ENCODE assay signal across 8 cellular contexts in genomic region chr1:235075121-235075954, GRCh38. TPM values are rescaled to one million over a fixed set of nuclear protein-coding genes. Genes with fewer than 3 reads are reported as not detected.
DNase-seq lines count a peak whose midpoint lies in the region; ATAC-seq and TF ChIP-seq lines count a peak whose summit lies in the region.

No MANE protein-coding gene starts in this region.

- DNase-seq in NCI-H2029 treated with DMSO at 0.1 percent for 48 hours (lab: John Stamatoyannopoulos, UW) (peak; percentile 52), foreskin fibroblast (peak; percentile 90 to 92), pons (ENCODE audit: low spot score) (peak; percentile 64), upper lobe of left lung (peak in 1 of 2 donors; percentile 85), HPDE6-E6E7 (ENCODE audit: extremely low spot score) (no peak)
- DNase-seq in activated T-cell treated with anti-CD3 and anti-CD28 coated beads, Interleukin-2, amount 50 U/mL, for 1 hour, result peak; percentile 58

- CTCF ChIA-PET in HEK293 (lab: Yijun Ruan, JAX), result interaction anchor here (1.1 to 3.0 kb wide), 2 partner anchors 9 to 116 kb away, joined by 3 to 10 read pairs; no protein-coding TSS in a partner anchor

- 28 to 32% methylated on average over 26 of the region's 26 CpGs for WGBS in upper lobe of left lung, 2 donors

- peaks cover 12% of the 10 kb centered on the region for H3K4me1 ChIP-seq in HEK293 (ENCODE audit: control insufficient read depth, insufficient read depth, low read length)
- H3K4me1 ChIP-seq in upper lobe of left lung, result peaks cover 56 to 81% (median 68%) of the 10 kb centered on the region in 4 donors

- H3K27ac ChIP-seq in HEK293 (ENCODE audit: extremely low read depth, low read depth, low read length) (peak overlapping the region; percentile 40; the same call in 1 of the 2 replicates), upper lobe of left lung (peak overlapping the region; percentile 92 to 94 (median 94))

- no peak overlapping the region for H3K4me3 ChIP-seq in HEK293 (ENCODE audit: low read depth, low read length)
- H3K4me3 ChIP-seq in foreskin fibroblast (ENCODE audit: low read depth in 1 of 2, low read length in 2 of 2), result peak overlapping the region; percentile 23 to 36
- H3K4me3 ChIP-seq in upper lobe of left lung, result peak overlapping the region in 2 of 4 donors; percentile 3 to 9

- peak; percentile 71 to 88 for ATAC-seq in upper lobe of left lung (ENCODE audit: low FRiP score in 2 of 2)

- peak; percentile 29 for TF ChIP-seq POLR2A in GM15510 (IDR thresholded peaks at IDR 0.05; ENCODE audit: borderline replicate concordance, extremely low read depth, insufficient read length)
- peak in 2 of 4 donors; percentile 38 to 64 for TF ChIP-seq POLR2A in upper lobe of left lung (IDR thresholded peaks at IDR 0.05)

- POLR2A ChIA-PET in HEK293 (lab: Yijun Ruan, JAX), result interaction anchor here (1.1 to 1.3 kb wide), 3 partner anchors 9 to 464 kb away, joined by 3 read pairs; no protein-coding TSS in a partner anchor

- TF ChIP-seq CTCF in HEK293 (tag by site-specific recombination; IDR thresholded peaks at IDR 0.05), result no peak
- no peak for TF ChIP-seq CTCF in foreskin fibroblast (IDR thresholded peaks at IDR 0.05; ENCODE audit: low read depth, low read length)
- TF ChIP-seq CTCF in upper lobe of left lung (IDR thresholded peaks at IDR 0.05), result no peak

- peak; percentile 47 to 84 (median 76) for TF ChIP-seq EP300 in upper lobe of left lung (IDR thresholded peaks at IDR 0.05)

- H3K27me3 ChIP-seq in upper lobe of left lung, result no peaks in the 10 kb centered on the region

- no peaks in the 10 kb centered on the region for H3K36me3 ChIP-seq in HEK293 (ENCODE audit: control insufficient read depth in 2 of 2, insufficient read depth in 1 of 2, low read length in 2 of 2)
- H3K36me3 ChIP-seq in upper lobe of left lung, result no peaks in the 10 kb centered on the region

- H3K9me3 ChIP-seq in HEK293 (ENCODE audit: control insufficient read depth, insufficient read depth, low read depth, low read length) (no peaks in the 10 kb centered on the region), upper lobe of left lung (no peaks in the 10 kb centered on the region)

TF ChIP-seq in HEK293, 187 proteins besides CTCF, POLR2A, EP300 and RAD21 (continues in another document):
- TF ChIP-seq ZNF175 (tag by site-specific recombination; IDR thresholded peaks at IDR 0.05), result no peak
- TF ChIP-seq, protein P1, sequence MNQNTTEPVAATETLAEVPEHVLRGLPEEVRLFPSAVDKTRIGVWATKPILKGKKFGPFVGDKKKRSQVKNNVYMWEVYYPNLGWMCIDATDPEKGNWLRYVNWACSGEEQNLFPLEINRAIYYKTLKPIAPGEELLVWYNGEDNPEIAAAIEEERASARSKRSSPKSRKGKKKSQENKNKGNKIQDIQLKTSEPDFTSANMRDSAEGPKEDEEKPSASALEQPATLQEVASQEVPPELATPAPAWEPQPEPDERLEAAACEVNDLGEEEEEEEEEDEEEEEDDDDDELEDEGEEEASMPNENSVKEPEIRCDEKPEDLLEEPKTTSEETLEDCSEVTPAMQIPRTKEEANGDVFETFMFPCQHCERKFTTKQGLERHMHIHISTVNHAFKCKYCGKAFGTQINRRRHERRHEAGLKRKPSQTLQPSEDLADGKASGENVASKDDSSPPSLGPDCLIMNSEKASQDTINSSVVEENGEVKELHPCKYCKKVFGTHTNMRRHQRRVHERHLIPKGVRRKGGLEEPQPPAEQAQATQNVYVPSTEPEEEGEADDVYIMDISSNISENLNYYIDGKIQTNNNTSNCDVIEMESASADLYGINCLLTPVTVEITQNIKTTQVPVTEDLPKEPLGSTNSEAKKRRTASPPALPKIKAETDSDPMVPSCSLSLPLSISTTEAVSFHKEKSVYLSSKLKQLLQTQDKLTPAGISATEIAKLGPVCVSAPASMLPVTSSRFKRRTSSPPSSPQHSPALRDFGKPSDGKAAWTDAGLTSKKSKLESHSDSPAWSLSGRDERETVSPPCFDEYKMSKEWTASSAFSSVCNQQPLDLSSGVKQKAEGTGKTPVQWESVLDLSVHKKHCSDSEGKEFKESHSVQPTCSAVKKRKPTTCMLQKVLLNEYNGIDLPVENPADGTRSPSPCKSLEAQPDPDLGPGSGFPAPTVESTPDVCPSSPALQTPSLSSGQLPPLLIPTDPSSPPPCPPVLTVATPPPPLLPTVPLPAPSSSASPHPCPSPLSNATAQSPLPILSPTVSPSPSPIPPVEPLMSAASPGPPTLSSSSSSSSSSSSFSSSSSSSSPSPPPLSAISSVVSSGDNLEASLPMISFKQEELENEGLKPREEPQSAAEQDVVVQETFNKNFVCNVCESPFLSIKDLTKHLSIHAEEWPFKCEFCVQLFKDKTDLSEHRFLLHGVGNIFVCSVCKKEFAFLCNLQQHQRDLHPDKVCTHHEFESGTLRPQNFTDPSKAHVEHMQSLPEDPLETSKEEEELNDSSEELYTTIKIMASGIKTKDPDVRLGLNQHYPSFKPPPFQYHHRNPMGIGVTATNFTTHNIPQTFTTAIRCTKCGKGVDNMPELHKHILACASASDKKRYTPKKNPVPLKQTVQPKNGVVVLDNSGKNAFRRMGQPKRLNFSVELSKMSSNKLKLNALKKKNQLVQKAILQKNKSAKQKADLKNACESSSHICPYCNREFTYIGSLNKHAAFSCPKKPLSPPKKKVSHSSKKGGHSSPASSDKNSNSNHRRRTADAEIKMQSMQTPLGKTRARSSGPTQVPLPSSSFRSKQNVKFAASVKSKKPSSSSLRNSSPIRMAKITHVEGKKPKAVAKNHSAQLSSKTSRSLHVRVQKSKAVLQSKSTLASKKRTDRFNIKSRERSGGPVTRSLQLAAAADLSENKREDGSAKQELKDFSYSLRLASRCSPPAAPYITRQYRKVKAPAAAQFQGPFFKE (tag by site-specific recombination; IDR thresholded peaks at IDR 0.05; ENCODE audit: borderline replicate concordance), result no peak
- no peak for TF ChIP-seq ZNF488 (tag by site-specific recombination; IDR thresholded peaks at IDR 0.05)
- no peak for TF ChIP-seq REPIN1 (tag by site-specific recombination; IDR thresholded peaks at IDR 0.05; ENCODE audit: low read depth)
- TF ChIP-seq ZNF514 (tag by site-specific recombination; IDR thresholded peaks at IDR 0.05), result no peak
- TF ChIP-seq ZNF660 (tag by site-specific recombination; IDR thresholded peaks at IDR 0.05), result no peak
- TF ChIP-seq ZNF2 (tag by site-specific recombination; IDR thresholded peaks at IDR 0.05), result no peak
- TF ChIP-seq ZNF701 (tag by site-specific recombination; IDR thresholded peaks at IDR 0.05), result no peak
- TF ChIP-seq ZNF16 (tag by site-specific recombination; IDR thresholded peaks at IDR 0.05; ENCODE audit: low read depth), result no peak
- no peak for TF ChIP-seq ZNF311 (tag by site-specific recombination; IDR thresholded peaks at IDR 0.05; ENCODE audit: borderline replicate concordance)
- TF ChIP-seq TCF7L2 (IDR thresholded peaks at IDR 0.05; ENCODE audit: borderline replicate concordance, low read depth, low read length), result no peak
- no peak for TF ChIP-seq ZSCAN5A (tag by site-specific recombination; IDR thresholded peaks at IDR 0.05)
- TF ChIP-seq ZNF37A (tag by site-specific recombination; IDR thresholded peaks at IDR 0.05), result no peak
- no peak for TF ChIP-seq ZNF843 (tag by site-specific recombination; IDR thresholded peaks at IDR 0.05)
- TF ChIP-seq ZNF558 (tag by site-specific recombination; IDR thresholded peaks at IDR 0.05), result no peak
- TF ChIP-seq PRDM10 (tag by site-specific recombination; IDR thresholded peaks at IDR 0.05), result peak; percentile 68
- no peak for TF ChIP-seq IKZF3 (tag by site-specific recombination; IDR thresholded peaks at IDR 0.05)

RNA-seq across cellular contexts. Expression of gene TOMM20, which starts 53.3 kb away (rescaled TPM):
- total RNA-seq in upper lobe of left lung, result 100 to 1,000 TPM in 2 of 6 donors, 10 to 100 TPM in 4; 37.6 to 124 (median 89.8) TPM
